Comparison of ENCODE assay signal across 12 cellular contexts in genomic region chr16:89393731-89394406, GRCh38.
DNase-seq lines count a peak whose midpoint lies in the region; ATAC-seq and TF ChIP-seq lines count a peak whose summit lies in the region.
"Had no signal": no experiment of that assay in that cellular context is flagged by ENCODE, and none has a peak within 500 bp of the region (broad histone marks: within the 10 kb centered on the region; RNA-seq: fewer than 3 reads in every experiment).

No MANE protein-coding gene starts in this region.

- 40 to 42% methylated on average over 4 to 5 of the region's 14 CpGs for WGBS in gastroesophageal sphincter (ENCODE audit: low coverage in 1 of 2), 2 donors

- intact Hi-C loops in activated naive CD4-positive, alpha-beta T cell treated with anti-CD3 and anti-CD28 coated beads for 36 hours (cut with micrococcal nuclease), result no loop called here

- TF ChIP-seq CTCF in C4-2B (conservative IDR thresholded peaks at IDR 0.05), result no peak
- TF ChIP-seq CTCF in gastroesophageal sphincter (IDR thresholded peaks at IDR 0.05), result no peak
- no peak for TF ChIP-seq CTCF in neutrophil (IDR thresholded peaks at IDR 0.05)

- H3K9me3 ChIP-seq in T-helper 17 cell (ENCODE audit: control insufficient read depth, low read length, poor library complexity, severe bottlenecking), result no peaks in the 10 kb centered on the region
- no peaks in the 10 kb centered on the region for H3K9me3 ChIP-seq in gastroesophageal sphincter
- H3K9me3 ChIP-seq in neutrophil, result no peaks in the 10 kb centered on the region
- H3K9me3 ChIP-seq: prostate gland, thoracic aorta had no signal

- H3K27ac ChIP-seq in C4-2B, result peak overlapping the region; percentile 58
- peak overlapping the region; percentile 57 to 86 (median 80) for H3K27ac ChIP-seq in gastroesophageal sphincter
- peak overlapping the region; percentile 70 for H3K27ac ChIP-seq in neutrophil

- CTCF ChIA-PET in activated naive CD4-positive, alpha-beta T cell treated with anti-CD3 and anti-CD28 coated beads for 36 hours (lab: Charles Lee), result interaction anchor here (0.5 to 1.1 kb wide), 2 partner anchors 14 to 60 kb away, joined by 3 read pairs; no protein-coding TSS in a partner anchor

- DNase-seq in T-helper 17 cell, result no peak
- DNase-seq in activated naive CD4-positive, alpha-beta T cell treated with anti-CD3 and anti-CD28 coated beads for 36 hours, result no peak
- DNase-seq in hypothalamus (lab: John Stamatoyannopoulos, UW), result no peak
- no peak for DNase-seq in RKO (ENCODE audit: low spot score)
- DNase-seq: activated T-cell treated with anti-CD3 and anti-CD28 coated beads, Interleukin-2, amount 50 U/mL, for 4 hours had no signal

- TF ChIP-seq POLR2A in gastroesophageal sphincter (IDR thresholded peaks at IDR 0.05), result no peak

- peaks cover 38% of the 10 kb centered on the region for H3K4me1 Mint-ChIP-seq in T-helper 17 cell
- peaks cover 64% of the 10 kb centered on the region for H3K4me1 Mint-ChIP-seq in activated naive CD4-positive, alpha-beta T cell treated with anti-CD3 and anti-CD28 coated beads for 36 hours (ENCODE audit: low read depth)

- no peak for TF ChIP-seq EP300 in gastroesophageal sphincter (IDR thresholded peaks at IDR 0.05)

- no peaks in the 10 kb centered on the region for H3K27me3 ChIP-seq in gastroesophageal sphincter
- no peaks in the 10 kb centered on the region for H3K27me3 ChIP-seq in neutrophil

- peaks cover 2% of the 10 kb centered on the region for H3K36me3 Mint-ChIP-seq in T-helper 17 cell (ENCODE audit: low read depth)
- H3K36me3 Mint-ChIP-seq in activated naive CD4-positive, alpha-beta T cell treated with anti-CD3 and anti-CD28 coated beads for 36 hours (ENCODE audit: low read depth), result peaks cover 13% of the 10 kb centered on the region

- no peak overlapping the region for H3K4me3 ChIP-seq in gastroesophageal sphincter
- no peak overlapping the region for H3K4me3 ChIP-seq in neutrophil (ENCODE audit: low read depth in 1 of 2, low read length in 1 of 2)
- H3K4me3 ChIP-seq: prostate gland had no signal

- H3K36me3 ChIP-seq in gastroesophageal sphincter (no peaks in the 10 kb centered on the region), neutrophil (no peaks in the 10 kb centered on the region)
- H3K36me3 ChIP-seq: prostate gland, thoracic aorta had no signal

- no peaks in the 10 kb centered on the region for H3K27me3 Mint-ChIP-seq in T-helper 17 cell
- no peaks in the 10 kb centered on the region for H3K27me3 Mint-ChIP-seq in activated naive CD4-positive, alpha-beta T cell treated with anti-CD3 and anti-CD28 coated beads for 36 hours (ENCODE audit: low read depth)

- H3K9me3 Mint-ChIP-seq in activated naive CD4-positive, alpha-beta T cell treated with anti-CD3 and anti-CD28 coated beads for 36 hours, result no peaks in the 10 kb centered on the region

- peaks cover 9 to 76% (median 17%) of the 10 kb centered on the region in 3 donors for H3K4me1 ChIP-seq in gastroesophageal sphincter
- H3K4me1 ChIP-seq in neutrophil (ENCODE audit: control insufficient read depth in 1 of 2, insufficient read depth in 1 of 2, low read depth in 1 of 2, low read length in 1 of 2), result peaks cover 35 to 42% of the 10 kb centered on the region in 2 experiments

- ATAC-seq in T-helper 17 cell, result no peak
- no peak for ATAC-seq in gastroesophageal sphincter
- ATAC-seq in HG03354 (IDR thresholded peaks at IDR 0.05; ENCODE audit: poor library complexity, severe bottlenecking, unreplicated experiment), result no peak
- ATAC-seq: activated T-cell treated with anti-CD3 and anti-CD28 coated beads, Interleukin-2, amount 50 U/mL, for 4 hours; Panc1 had no signal

- peak overlapping the region; percentile 71 for H3K27ac Mint-ChIP-seq in T-helper 17 cell
- no peak overlapping the region for H3K27ac Mint-ChIP-seq in activated naive CD4-positive, alpha-beta T cell treated with anti-CD3 and anti-CD28 coated beads for 36 hours

- peak overlapping the region; percentile 49 for H3K4me3 Mint-ChIP-seq in T-helper 17 cell
- H3K4me3 Mint-ChIP-seq in activated naive CD4-positive, alpha-beta T cell treated with anti-CD3 and anti-CD28 coated beads for 36 hours, result no peak overlapping the region
- H3K4me3 Mint-ChIP-seq: activated T-cell treated with anti-CD3 and anti-CD28 coated beads, Interleukin-2, amount 50 U/mL, for 4 hours had no signal
